In the genomic region with DNA sequence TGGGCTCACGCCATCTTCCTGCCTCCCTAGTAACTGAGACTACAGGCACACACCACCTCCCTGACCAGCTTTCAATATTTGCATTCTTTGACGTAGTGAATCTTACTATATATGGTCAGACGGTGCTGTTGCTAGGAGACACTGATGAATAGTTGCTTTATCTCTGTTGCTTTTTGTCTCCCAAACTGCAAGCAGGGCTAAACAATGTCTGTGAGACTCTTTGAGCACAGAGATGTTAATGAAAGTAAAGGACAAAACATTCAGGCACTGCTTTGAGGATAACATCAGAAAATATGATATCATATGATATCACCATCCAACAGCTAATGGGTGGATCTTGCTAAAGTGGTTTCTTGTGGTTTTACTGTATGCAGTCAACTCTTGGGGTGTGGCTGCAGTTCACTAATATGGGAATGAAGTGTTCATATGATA, we compare ENCODE assay signal across 1 cellular context.
TF ChIP-seq lines count a peak whose summit lies in the region.

No MANE protein-coding gene starts in this region.

TF ChIP-seq in WTC11, 78 proteins besides CTCF, POLR2A, EP300 and RAD21 (continued from another document):
- TF ChIP-seq, protein P1, sequence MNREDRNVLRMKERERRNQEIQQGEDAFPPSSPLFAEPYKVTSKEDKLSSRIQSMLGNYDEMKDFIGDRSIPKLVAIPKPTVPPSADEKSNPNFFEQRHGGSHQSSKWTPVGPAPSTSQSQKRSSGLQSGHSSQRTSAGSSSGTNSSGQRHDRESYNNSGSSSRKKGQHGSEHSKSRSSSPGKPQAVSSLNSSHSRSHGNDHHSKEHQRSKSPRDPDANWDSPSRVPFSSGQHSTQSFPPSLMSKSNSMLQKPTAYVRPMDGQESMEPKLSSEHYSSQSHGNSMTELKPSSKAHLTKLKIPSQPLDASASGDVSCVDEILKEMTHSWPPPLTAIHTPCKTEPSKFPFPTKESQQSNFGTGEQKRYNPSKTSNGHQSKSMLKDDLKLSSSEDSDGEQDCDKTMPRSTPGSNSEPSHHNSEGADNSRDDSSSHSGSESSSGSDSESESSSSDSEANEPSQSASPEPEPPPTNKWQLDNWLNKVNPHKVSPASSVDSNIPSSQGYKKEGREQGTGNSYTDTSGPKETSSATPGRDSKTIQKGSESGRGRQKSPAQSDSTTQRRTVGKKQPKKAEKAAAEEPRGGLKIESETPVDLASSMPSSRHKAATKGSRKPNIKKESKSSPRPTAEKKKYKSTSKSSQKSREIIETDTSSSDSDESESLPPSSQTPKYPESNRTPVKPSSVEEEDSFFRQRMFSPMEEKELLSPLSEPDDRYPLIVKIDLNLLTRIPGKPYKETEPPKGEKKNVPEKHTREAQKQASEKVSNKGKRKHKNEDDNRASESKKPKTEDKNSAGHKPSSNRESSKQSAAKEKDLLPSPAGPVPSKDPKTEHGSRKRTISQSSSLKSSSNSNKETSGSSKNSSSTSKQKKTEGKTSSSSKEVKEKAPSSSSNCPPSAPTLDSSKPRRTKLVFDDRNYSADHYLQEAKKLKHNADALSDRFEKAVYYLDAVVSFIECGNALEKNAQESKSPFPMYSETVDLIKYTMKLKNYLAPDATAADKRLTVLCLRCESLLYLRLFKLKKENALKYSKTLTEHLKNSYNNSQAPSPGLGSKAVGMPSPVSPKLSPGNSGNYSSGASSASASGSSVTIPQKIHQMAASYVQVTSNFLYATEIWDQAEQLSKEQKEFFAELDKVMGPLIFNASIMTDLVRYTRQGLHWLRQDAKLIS (CRISPR knock-in tag; IDR thresholded peaks at IDR 0.05; ENCODE audit: borderline replicate concordance) = no peak
- TF ChIP-seq SP1 (CRISPR knock-in tag; conservative IDR thresholded peaks at IDR 0.05) = no peak
